8 cellular contexts compared by ENCODE assay signal in genomic region chr2:61889212-61889956, GRCh38. TPM values are rescaled to one million over a fixed set of nuclear protein-coding genes. Genes with fewer than 3 reads are reported as not detected.
DNase-seq lines count a peak whose midpoint lies in the region; ATAC-seq and TF ChIP-seq lines count a peak whose summit lies in the region.

No MANE protein-coding gene starts in this region.

- H3K9me3 ChIP-seq in left lung (no peaks in the 10 kb centered on the region), transverse colon (no peaks in the 10 kb centered on the region)

- no peaks in the 10 kb centered on the region for H3K27me3 ChIP-seq in left lung
- H3K27me3 ChIP-seq in transverse colon, result no peaks in the 10 kb centered on the region

- no peaks in the 10 kb centered on the region for H3K27me3 Mint-ChIP-seq in activated T-cell treated with anti-CD3 and anti-CD28 coated beads, Interleukin-2, amount 50 U/mL, for 4 hours (ENCODE audit: low read depth)

- TF ChIP-seq EP300 in transverse colon (IDR thresholded peaks at IDR 0.05; ENCODE audit: low read depth), result no peak

- H3K27ac ChIP-seq in angular gyrus (ENCODE audit: low read depth, low read length), result peak overlapping the region; percentile 99
- H3K27ac ChIP-seq in left lung, result peak overlapping the region in 1 of 2 donors; percentile 94
- H3K27ac ChIP-seq in transverse colon, result peak overlapping the region; percentile 84 to 93 (median 92)

- DNase-seq in activated T-cell treated with anti-CD3 and anti-CD28 coated beads, Interleukin-2, amount 50 U/mL, for 4 hours, result no peak
- no peak for DNase-seq in activated T-cell treated with anti-CD3 and anti-CD28 coated beads, Interleukin-2, amount 50 U/mL, for 48 hours
- DNase-seq in left lung (peak in 1 of 2 donors; percentile 35), transverse colon (peak; percentile 26)
- no peak for DNase-seq in NK-92 treated with Interleukin-12 subunit alpha and Interleukin-12 subunit beta, amount 100 ng/mL, for 24 hours (lab: John Stamatoyannopoulos, UW)

- no peaks in the 10 kb centered on the region for H3K9me3 Mint-ChIP-seq in activated T-cell treated with anti-CD3 and anti-CD28 coated beads, Interleukin-2, amount 50 U/mL, for 4 hours

- H3K4me3 Mint-ChIP-seq in activated T-cell treated with anti-CD3 and anti-CD28 coated beads, Interleukin-2, amount 50 U/mL, for 4 hours, result peak overlapping the region; percentile 99

- H3K4me1 Mint-ChIP-seq in activated T-cell treated with anti-CD3 and anti-CD28 coated beads, Interleukin-2, amount 50 U/mL, for 4 hours (ENCODE audit: low read depth), result peaks cover 28% of the 10 kb centered on the region

- in situ Hi-C loops in transverse colon (cut with MboI; ENCODE audit: low pct_ligation_motif_present in 1 of 4, low pct_unique_long_range_greater_than_20kb in 1 of 4, low sequenced_read_pairs in 3 of 4), result no loop called here

- intact Hi-C loops in left lung (cut with DNase I), result no loop called here
- intact Hi-C loops in transverse colon (cut with DNase I; ENCODE audit: low total_unique reads), result no loop called here

- 75 to 82% methylated on average over 13 to 36 of the region's 36 CpGs for WGBS in transverse colon (ENCODE audit: low coverage in 1 of 2), 2 donors

- TF ChIP-seq CTCF in left lung (IDR thresholded peaks at IDR 0.05), result no peak
- TF ChIP-seq CTCF in transverse colon (IDR thresholded peaks at IDR 0.05), result no peak

- H3K4me1 ChIP-seq in left lung (peaks cover 15 to 28% of the 10 kb centered on the region in 2 donors), transverse colon (peaks cover 0 to 18% (median 14%) of the 10 kb centered on the region in 4 donors)

- ATAC-seq in activated T-cell treated with anti-CD3 and anti-CD28 coated beads, Interleukin-2, amount 50 U/mL, for 4 hours, result no peak
- ATAC-seq in left lung (no peak), GM21447 (IDR thresholded peaks at IDR 0.05; ENCODE audit: unreplicated experiment) (no peak), HG03045 (IDR thresholded peaks at IDR 0.05; ENCODE audit: unreplicated experiment) (no peak)

- H3K36me3 Mint-ChIP-seq in activated T-cell treated with anti-CD3 and anti-CD28 coated beads, Interleukin-2, amount 50 U/mL, for 4 hours (ENCODE audit: insufficient read depth), result peaks cover 17% of the 10 kb centered on the region

- H3K36me3 ChIP-seq in left lung, result peaks cover 0 to 13% of the 10 kb centered on the region in 2 donors
- H3K36me3 ChIP-seq in transverse colon, result no peaks in the 10 kb centered on the region

- H3K4me3 ChIP-seq in left lung (peak overlapping the region; percentile 62 to 75), transverse colon (peak overlapping the region in 3 of 4 donors; percentile 48 to 79 (median 65))

- TF ChIP-seq POLR2A in transverse colon (IDR thresholded peaks at IDR 0.05), result no peak

RNA-seq across cellular contexts. Expression of gene CCT4, which starts 0.9 kb away (rescaled TPM):
- total RNA-seq in activated T-cell treated with anti-CD3 and anti-CD28 coated beads, Interleukin-2, amount 50 U/mL, for 4 hours, result 100 to 1,000 TPM; 392 to 466 (median 441) TPM
- total RNA-seq in left lung (100 to 1,000 TPM; 124 to 141 TPM), transverse colon (10 to 100 TPM; 31.2 to 52.7 (median 40.1) TPM)

RNA-seq across cellular contexts. Expression of gene COMMD1, which starts 16.1 kb away (rescaled TPM):
- 10 to 100 TPM; 29.7 to 37.0 (median 31.0) TPM for total RNA-seq in activated T-cell treated with anti-CD3 and anti-CD28 coated beads, Interleukin-2, amount 50 U/mL, for 4 hours
- total RNA-seq in left lung (10 to 100 TPM; 34.1 to 35.9 TPM), transverse colon (10 to 100 TPM; 28.9 to 61.0 (median 36.8) TPM)

RNA-seq across cellular contexts. Expression of gene FAM161A, which starts 35.5 kb away (rescaled TPM):
- total RNA-seq in activated T-cell treated with anti-CD3 and anti-CD28 coated beads, Interleukin-2, amount 50 U/mL, for 4 hours, result 1 to 10 TPM; 2.5 to 3.0 (median 2.6) TPM
- total RNA-seq in left lung (1 to 10 TPM; 3.7 to 3.9 TPM), transverse colon (1 to 10 TPM in 2 of 4 donors, under 1 TPM in 1, not detected in 1; 0.96 to 1.9 (median 1.2) TPM)
